Comparison of ENCODE assay signal across 11 cellular contexts in the genomic region with DNA sequence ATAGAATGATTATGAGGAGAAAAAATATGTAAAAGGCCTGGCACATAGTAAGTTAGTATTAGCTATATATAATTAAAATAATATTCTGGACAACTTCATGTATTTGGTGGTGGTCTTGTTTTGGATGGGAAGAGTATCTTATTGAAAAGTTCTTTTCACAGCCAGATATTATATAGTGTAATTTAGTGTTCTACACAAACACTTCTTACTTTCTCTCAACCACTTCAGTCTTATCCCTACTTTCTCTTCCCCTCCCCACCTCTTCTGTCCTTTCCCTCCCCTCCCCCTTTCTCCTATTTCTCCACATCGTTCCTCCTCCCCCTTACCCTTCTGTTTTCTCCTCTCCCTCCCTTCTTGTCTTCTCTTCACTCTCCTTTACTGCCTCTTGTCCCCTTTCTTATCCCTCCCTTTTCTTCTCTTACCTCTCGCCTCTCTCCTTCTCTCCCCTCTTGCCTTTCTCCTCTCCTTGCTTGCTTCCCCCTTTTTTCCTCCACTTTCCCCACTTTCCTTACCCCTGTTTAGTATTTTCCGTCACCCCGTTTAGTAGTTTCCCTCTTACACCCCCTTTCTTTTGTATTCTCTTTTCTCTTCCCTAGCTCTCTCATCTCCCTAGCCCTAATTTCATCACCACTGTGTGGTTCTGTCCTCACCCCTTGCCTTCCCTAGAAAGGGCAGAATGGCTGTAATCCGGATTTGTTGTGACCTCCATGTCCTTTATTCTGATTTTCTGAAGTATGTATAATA.
A peak's percentile ranks its signal among the peaks of the same experiment; 100 is the strongest.
DNase-seq lines count a peak whose midpoint lies in the region; ATAC-seq lines count a peak whose summit lies in the region.
"Had no signal": no experiment of that assay in that cellular context is flagged by ENCODE, and none has a peak within 500 bp of the region (broad histone marks: within the 10 kb centered on the region; RNA-seq: fewer than 3 reads in every experiment).

No MANE protein-coding gene starts in this region.

- no peak overlapping the region for H3K4me3 Mint-ChIP-seq in activated naive CD4-positive, alpha-beta T cell treated with anti-CD3 and anti-CD28 coated beads, Interleukin-2, amount 10 ng/mL, durations not matched to agents 7 days and 5 days
- peak overlapping the region in 2 of 5 donors; percentile 27 to 55 for H3K4me3 Mint-ChIP-seq in immature natural killer cell

- CTCF ChIA-PET in activated naive CD4-positive, alpha-beta T cell treated with anti-CD3 and anti-CD28 coated beads, Interleukin-2, amount 10 ng/mL, durations not matched to agents 7 days and 5 days (lab: Charles Lee), result interaction anchor here (1.4 kb wide), 1 partner anchor 102 kb away, joined by 3 read pairs; no protein-coding TSS in a partner anchor

- H3K4me1 Mint-ChIP-seq in activated naive CD4-positive, alpha-beta T cell treated with anti-CD3 and anti-CD28 coated beads, Interleukin-2, amount 10 ng/mL, durations not matched to agents 7 days and 5 days, result peaks cover 32% of the 10 kb centered on the region
- peaks cover 32 to 66% of the 10 kb centered on the region in 2 donors for H3K4me1 Mint-ChIP-seq in immature natural killer cell

- H3K27me3 Mint-ChIP-seq in activated naive CD4-positive, alpha-beta T cell treated with anti-CD3 and anti-CD28 coated beads, Interleukin-2, amount 10 ng/mL, durations not matched to agents 7 days and 5 days, result no peaks in the 10 kb centered on the region
- peaks cover 0 to 5% (median 3%) of the 10 kb centered on the region in 3 donors for H3K27me3 Mint-ChIP-seq in immature natural killer cell (ENCODE audit: low read depth in 3 of 3)

- DNase-seq in activated naive CD4-positive, alpha-beta T cell treated with anti-CD3 and anti-CD28 coated beads, Interleukin-2, amount 50 U/mL, for 72 hours (ENCODE audit: low spot score in 2 of 2), result no peak
- DNase-seq in activated naive CD4-positive, alpha-beta T cell treated with anti-CD3 and anti-CD28 coated beads, Interleukin-2, amount 10 ng/mL, durations not matched to agents 7 days and 5 days, result no peak
- peak; percentile 30 for DNase-seq in adipocyte (ENCODE audit: low read depth)
- DNase-seq in immature natural killer cell, result no peak
- DNase-seq in KG1 (lab: John Stamatoyannopoulos, UW), result no peak
- no peak for DNase-seq in DMS153 treated with DMSO at 0.1 percent for 48 hours (lab: John Stamatoyannopoulos, UW; ENCODE audit: unreplicated experiment)
- no peak for DNase-seq in DMS53 treated with DMSO at 0.1 percent for 48 hours (lab: John Stamatoyannopoulos, UW; ENCODE audit: unreplicated experiment)
- DNase-seq: adrenal gland; NCI-H1694; stimulated activated CD4-positive, alpha-beta T cell treated with anti-CD3 and anti-CD28 coated beads, Interleukin-2, amount 100 ng/mL, for 24 hours had no signal

- H3K36me3 Mint-ChIP-seq in activated naive CD4-positive, alpha-beta T cell treated with anti-CD3 and anti-CD28 coated beads, Interleukin-2, amount 50 U/mL, for 72 hours, result peaks cover 0 to 10% of the 10 kb centered on the region in 2 donors
- peaks cover 25% of the 10 kb centered on the region for H3K36me3 Mint-ChIP-seq in activated naive CD4-positive, alpha-beta T cell treated with anti-CD3 and anti-CD28 coated beads, Interleukin-2, amount 10 ng/mL, durations not matched to agents 7 days and 5 days
- H3K36me3 Mint-ChIP-seq in immature natural killer cell, result peaks cover 7 to 19% (median 14%) of the 10 kb centered on the region in 3 donors

- peaks cover 30% of the 10 kb centered on the region for H3K36me3 ChIP-seq in adipocyte (ENCODE audit: control insufficient read depth, insufficient read depth, low read length, severe bottlenecking)

- H3K27ac Mint-ChIP-seq in activated naive CD4-positive, alpha-beta T cell treated with anti-CD3 and anti-CD28 coated beads, Interleukin-2, amount 50 U/mL, for 72 hours, result peak overlapping the region; percentile 82 to 90
- no peak overlapping the region for H3K27ac Mint-ChIP-seq in activated naive CD4-positive, alpha-beta T cell treated with anti-CD3 and anti-CD28 coated beads, Interleukin-2, amount 10 ng/mL, durations not matched to agents 7 days and 5 days
- H3K27ac Mint-ChIP-seq in immature natural killer cell, result peak overlapping the region in 5 of 6 donors; percentile 37 to 67 (median 63)

- H3K4me3 ChIP-seq in adipocyte (ENCODE audit: low read length), result peak overlapping the region; percentile 64

- no peaks in the 10 kb centered on the region for H3K9me3 ChIP-seq in adipocyte (ENCODE audit: control insufficient read depth, low read length)
- H3K9me3 ChIP-seq: adrenal gland had no signal

- H3K27me3 ChIP-seq in adipocyte (replicated peaks; ENCODE audit: control insufficient read depth, insufficient read depth, low read length), result no peaks in the 10 kb centered on the region
- H3K27me3 ChIP-seq: adrenal gland had no signal

- no peak for ATAC-seq in activated naive CD4-positive, alpha-beta T cell treated with anti-CD3 and anti-CD28 coated beads, Interleukin-2, amount 50 U/mL, for 72 hours
- no peak for ATAC-seq in HG02610 (IDR thresholded peaks at IDR 0.05; ENCODE audit: unreplicated experiment)

- H3K9ac ChIP-seq in adipocyte (ENCODE audit: low read length), result peak overlapping the region; percentile 63

- H3K9me3 Mint-ChIP-seq in activated naive CD4-positive, alpha-beta T cell treated with anti-CD3 and anti-CD28 coated beads, Interleukin-2, amount 50 U/mL, for 72 hours, result no peaks in the 10 kb centered on the region
- no peaks in the 10 kb centered on the region for H3K9me3 Mint-ChIP-seq in activated naive CD4-positive, alpha-beta T cell treated with anti-CD3 and anti-CD28 coated beads, Interleukin-2, amount 10 ng/mL, durations not matched to agents 7 days and 5 days
- H3K9me3 Mint-ChIP-seq in immature natural killer cell, result no peaks in the 10 kb centered on the region

- peaks cover 37% of the 10 kb centered on the region for H3K4me1 ChIP-seq in adipocyte (ENCODE audit: control insufficient read depth, insufficient read depth, low read length)
